In genomic region chr22:23249506-23250423, GRCh38 we compare ENCODE assay signal across 16 cellular contexts.
A peak's percentile ranks its signal among the peaks of the same experiment; 100 is the strongest.
DNase-seq lines count a peak whose midpoint lies in the region; ATAC-seq and TF ChIP-seq lines count a peak whose summit lies in the region.
"Had no signal": no experiment of that assay in that cellular context is flagged by ENCODE, and none has a peak within 500 bp of the region (broad histone marks: within the 10 kb centered on the region; RNA-seq: fewer than 3 reads in every experiment).

No MANE protein-coding gene starts in this region.

- H3K9me3 ChIP-seq in hepatocyte (ENCODE audit: low read depth) (no peaks in the 10 kb centered on the region), MM.1S (replicated peaks; ENCODE audit: insufficient read depth, low read length) (no peaks in the 10 kb centered on the region)
- H3K9me3 ChIP-seq: body of pancreas, upper lobe of right lung had no signal

- H3K27ac ChIP-seq in hepatocyte = peak overlapping the region; percentile 10
- no peak overlapping the region for H3K27ac ChIP-seq in MM.1S (ENCODE audit: low read length)
- H3K27ac ChIP-seq: body of pancreas, upper lobe of right lung had no signal

- no peak overlapping the region for H3K4me2 ChIP-seq in hepatocyte
- no peak overlapping the region for H3K4me2 ChIP-seq in MM.1S (ENCODE audit: low read depth, low read length)

- H3K4me3 Mint-ChIP-seq in stimulated activated naive CD8-positive, alpha-beta T cell treated with anti-CD3 and anti-CD28 coated beads, Interleukin-15, Interleukin-2, amounts not matched to agents 100 ng/mL and 50 ng/mL, for 24 hours = no peak overlapping the region
- H3K4me3 Mint-ChIP-seq in WTC11 = no peak overlapping the region

- 70% methylated on average over 20 of the region's 20 CpGs for WGBS in hepatocyte (ENCODE audit: low lambda C conversion rate, missing lambda C conversion rate)

- H3F3A ChIP-seq in MM.1S (ENCODE audit: insufficient read depth, low read length) = no peaks in the 10 kb centered on the region

- H2AFZ ChIP-seq in hepatocyte = no peak overlapping the region
- no peak overlapping the region for H2AFZ ChIP-seq in MM.1S (ENCODE audit: low read length)

- H3K4me1 Mint-ChIP-seq in stimulated activated naive CD8-positive, alpha-beta T cell treated with anti-CD3 and anti-CD28 coated beads, Interleukin-15, Interleukin-2, amounts not matched to agents 100 ng/mL and 50 ng/mL, for 24 hours (ENCODE audit: low read depth) = peaks cover 73% of the 10 kb centered on the region
- peaks cover 83% of the 10 kb centered on the region for H3K4me1 Mint-ChIP-seq in WTC11

- TF ChIP-seq CTCF in WTC11 (IDR thresholded peaks at IDR 0.05) (no peak), hepatocyte (IDR thresholded peaks at IDR 0.05; ENCODE audit: poor library complexity) (no peak), MM.1S (IDR thresholded peaks at IDR 0.05; ENCODE audit: low read length) (no peak)

- no peak for ATAC-seq in stimulated activated naive CD8-positive, alpha-beta T cell treated with anti-CD3 and anti-CD28 coated beads, Interleukin-15, Interleukin-2, amounts not matched to agents 100 U/mL and 50 U/mL, for 24 hours
- ATAC-seq in WTC11 (no peak), GM19397 (IDR thresholded peaks at IDR 0.05; ENCODE audit: unreplicated experiment) (no peak)
- ATAC-seq: body of pancreas, upper lobe of right lung had no signal

- POLR2A ChIA-PET in WTC11 (lab: Charles Lee) = no interaction called here

- H3K27me3 ChIP-seq in hepatocyte = no peaks in the 10 kb centered on the region
- H3K27me3 ChIP-seq in MM.1S (replicated peaks; ENCODE audit: insufficient read depth, low read length) = no peaks in the 10 kb centered on the region
- H3K27me3 ChIP-seq: body of pancreas, upper lobe of right lung had no signal

- no peak for DNase-seq in stimulated activated naive CD8-positive, alpha-beta T cell treated with anti-CD3 and anti-CD28 coated beads, Interleukin-15, Interleukin-2, amounts not matched to agents 100 U/mL and 50 U/mL, for 24 hours
- no peak for DNase-seq in WTC11 (ENCODE audit: low spot score)
- DNase-seq in hepatocyte (ENCODE audit: low spot score) = no peak
- no peak for DNase-seq in MM.1S
- DNase-seq in NCI-H1092 (lab: John Stamatoyannopoulos, UW) = no peak
- DNase-seq in DMS 273 (lab: John Stamatoyannopoulos, UW; ENCODE audit: unreplicated experiment) = no peak
- DNase-seq: activated CD8-positive, alpha-beta memory T cell treated with anti-CD3 and anti-CD28 coated beads, Interleukin-2, amount 50 U/mL, for 4 hours; body of pancreas; effector CD8-positive, alpha-beta T cell; IMR-90; NCI-H1417 treated with DMSO at 0.1 percent for 48 hours; NCI-H69; stimulated activated CD4-positive, alpha-beta T cell treated with anti-CD3 and anti-CD28 coated beads, Interleukin-2, amount 100 ng/mL, for 24 hours; upper lobe of right lung had no signal

- H3K79me2 ChIP-seq in hepatocyte (peaks cover 90% of the 10 kb centered on the region), MM.1S (ENCODE audit: low read length) (peaks cover 97% of the 10 kb centered on the region)

- H3K9me2 ChIP-seq in hepatocyte (replicated peaks; ENCODE audit: insufficient read depth) (no peaks in the 10 kb centered on the region), MM.1S (replicated peaks; ENCODE audit: insufficient read depth, low read length) (no peaks in the 10 kb centered on the region)

- H3K36me3 Mint-ChIP-seq in stimulated activated naive CD8-positive, alpha-beta T cell treated with anti-CD3 and anti-CD28 coated beads, Interleukin-15, Interleukin-2, amounts not matched to agents 100 ng/mL and 50 ng/mL, for 24 hours (ENCODE audit: low read depth) = peaks cover 10% of the 10 kb centered on the region
- H3K36me3 Mint-ChIP-seq in WTC11 = peaks cover 23% of the 10 kb centered on the region

- CTCF ChIA-PET in WTC11 (lab: Charles Lee) = interaction anchor here (0.7 to 3.6 kb wide), 6 partner anchors 7 to 66 kb away, joined by 3 to 16 read pairs (median 8); no protein-coding TSS in a partner anchor

- peaks cover 37% of the 10 kb centered on the region for H3K4me1 ChIP-seq in hepatocyte (ENCODE audit: insufficient read depth)
- H3K4me1 ChIP-seq in MM.1S (ENCODE audit: low read length) = peaks cover 23% of the 10 kb centered on the region

- H3K9ac ChIP-seq in MM.1S (ENCODE audit: low read length) = no peak overlapping the region

- peak overlapping the region; percentile 34 for H3K27ac Mint-ChIP-seq in stimulated activated naive CD8-positive, alpha-beta T cell treated with anti-CD3 and anti-CD28 coated beads, Interleukin-15, Interleukin-2, amounts not matched to agents 100 ng/mL and 50 ng/mL, for 24 hours
- peak overlapping the region; percentile 83 for H3K27ac Mint-ChIP-seq in WTC11

- H3K4me3 ChIP-seq in hepatocyte (no peak overlapping the region), MM.1S (ENCODE audit: low read length) (no peak overlapping the region)
- H3K4me3 ChIP-seq: body of pancreas, upper lobe of right lung had no signal

- H3K27me3 Mint-ChIP-seq in stimulated activated naive CD8-positive, alpha-beta T cell treated with anti-CD3 and anti-CD28 coated beads, Interleukin-15, Interleukin-2, amounts not matched to agents 100 ng/mL and 50 ng/mL, for 24 hours = no peaks in the 10 kb centered on the region
- H3K27me3 Mint-ChIP-seq in WTC11 (ENCODE audit: low read depth) = no peaks in the 10 kb centered on the region

- H3K36me3 ChIP-seq in hepatocyte (replicated peaks; ENCODE audit: insufficient read depth, low read depth) = no peaks in the 10 kb centered on the region
- H3K36me3 ChIP-seq in MM.1S (replicated peaks; ENCODE audit: insufficient read depth, low read length) = no peaks in the 10 kb centered on the region

- H3K9me3 Mint-ChIP-seq in stimulated activated naive CD8-positive, alpha-beta T cell treated with anti-CD3 and anti-CD28 coated beads, Interleukin-15, Interleukin-2, amounts not matched to agents 100 ng/mL and 50 ng/mL, for 24 hours = no peaks in the 10 kb centered on the region
- H3K9me3 Mint-ChIP-seq in WTC11 = no peaks in the 10 kb centered on the region

- H4K20me1 ChIP-seq in hepatocyte (ENCODE audit: insufficient read depth, poor library complexity, severe bottlenecking) = peaks cover 6% of the 10 kb centered on the region
- H4K20me1 ChIP-seq in MM.1S (ENCODE audit: insufficient read depth, low read length) = peaks cover 54% of the 10 kb centered on the region

TF ChIP-seq in WTC11, 78 proteins besides CTCF, POLR2A, EP300 and RAD21:
- no peak for TF ChIP-seq FOXP1 (CRISPR knock-in tag; IDR thresholded peaks at IDR 0.05; ENCODE audit: borderline replicate concordance)
- no peak for TF ChIP-seq USF1 (CRISPR knock-in tag; IDR thresholded peaks at IDR 0.05)
- TF ChIP-seq TCF7 (CRISPR knock-in tag; IDR thresholded peaks at IDR 0.05; ENCODE audit: low read depth) = no peak
- TF ChIP-seq ZNF423 (CRISPR knock-in tag; IDR thresholded peaks at IDR 0.05) = no peak
- no peak for TF ChIP-seq ZNF416 (CRISPR knock-in tag; IDR thresholded peaks at IDR 0.05)
- TF ChIP-seq ZBTB21 (CRISPR knock-in tag; IDR thresholded peaks at IDR 0.05; ENCODE audit: borderline replicate concordance) = no peak
- no peak for TF ChIP-seq GRHL2 (CRISPR knock-in tag; IDR thresholded peaks at IDR 0.05; ENCODE audit: insufficient replicate concordance, severe bottlenecking)
